8 cellular contexts compared by ENCODE assay signal in the genomic region with DNA sequence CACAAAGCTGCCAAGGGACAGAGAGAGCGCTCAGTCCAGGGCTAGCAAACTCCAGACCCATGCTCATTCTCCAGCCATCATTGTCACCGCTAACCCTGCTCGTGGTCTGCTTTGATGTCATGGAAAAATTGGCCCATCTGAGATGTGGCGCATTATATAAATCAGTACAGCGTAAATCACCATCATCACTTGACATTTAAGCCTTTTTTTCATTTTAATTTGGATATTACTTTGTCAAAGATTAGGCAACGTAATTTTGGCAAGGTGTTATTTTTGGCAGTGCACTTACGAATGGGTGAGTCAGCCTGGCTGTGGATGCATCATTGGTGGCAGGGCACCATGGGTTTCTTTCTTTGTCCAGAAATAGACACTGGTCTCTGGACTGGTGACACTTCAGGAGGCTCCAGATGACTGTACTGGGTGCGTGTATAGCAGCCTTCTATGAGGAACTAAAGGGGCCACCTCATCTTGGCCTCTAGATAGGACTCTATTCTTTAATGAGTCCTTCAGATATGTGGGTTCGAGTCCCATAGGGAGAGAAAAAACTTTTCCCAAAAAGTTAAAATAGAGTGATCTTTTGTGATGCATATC.
DNase-seq lines count a peak whose midpoint lies in the region; ATAC-seq and TF ChIP-seq lines count a peak whose summit lies in the region.

No MANE protein-coding gene starts in this region.

- H3K4me2 ChIP-seq in BLaER1 = peak overlapping the region; percentile 80

- H3K36me3 ChIP-seq in BLaER1 (peaks cover 86% of the 10 kb centered on the region), brain microvascular endothelial cell (replicated peaks) (no peaks in the 10 kb centered on the region)

- in situ Hi-C loops in brain microvascular endothelial cell (cut with HindIII; ENCODE audit: low pct_ligation_motif_present, low sequenced_read_pairs) = no loop called here

- H3K9ac ChIP-seq in BLaER1 = no peak overlapping the region

- peaks cover 100% of the 10 kb centered on the region for H4K20me1 ChIP-seq in BLaER1

- ATAC-seq in GM19463 (IDR thresholded peaks at IDR 0.05; ENCODE audit: unreplicated experiment) (peak; percentile 90), HG03520 (IDR thresholded peaks at IDR 0.05; ENCODE audit: unreplicated experiment) (peak; percentile 84)

- DNase-seq in brain microvascular endothelial cell (peak; percentile 47), GF-D8 (lab: John Stamatoyannopoulos, UW) (no peak), activated gamma-delta T cell (lab: John Stamatoyannopoulos, UW) (no peak), KG1 (lab: John Stamatoyannopoulos, UW) (no peak)
- no peak for DNase-seq in effector CD8-positive, alpha-beta T cell (lab: John Stamatoyannopoulos, UW)

- TF ChIP-seq CTCF in brain microvascular endothelial cell (IDR thresholded peaks at IDR 0.05; ENCODE audit: low read depth, low read length, missing control alignments) = no peak

- H3K27ac ChIP-seq in BLaER1 = no peak overlapping the region; the same call in 1 of the 2 replicates
- H3K27ac ChIP-seq in brain microvascular endothelial cell = no peak overlapping the region

- H3K4me3 ChIP-seq in BLaER1 (no peak overlapping the region), brain microvascular endothelial cell (ENCODE audit: low read depth, low read length) (no peak overlapping the region)

- H3K4me1 ChIP-seq in BLaER1 = peaks cover 87% of the 10 kb centered on the region

- H3K9me3 ChIP-seq in BLaER1 = peaks cover 4% of the 10 kb centered on the region; the same call in 1 of the 2 replicates

- no peaks in the 10 kb centered on the region for H3K27me3 ChIP-seq in BLaER1
- no peaks in the 10 kb centered on the region for H3K27me3 ChIP-seq in brain microvascular endothelial cell (replicated peaks)
